In genomic region chr2:235561450-235561849, GRCh38 we compare ENCODE assay signal across 15 cellular contexts.
"Had no signal": no experiment of that assay in that cellular context is flagged by ENCODE, and none has a peak within 500 bp of the region (broad histone marks: within the 10 kb centered on the region; RNA-seq: fewer than 3 reads in every experiment).

No MANE protein-coding gene starts in this region.

- H3K36me3 ChIP-seq: adrenal gland, sigmoid colon had no signal

- ATAC-seq: natural killer cell had no signal

- H3K27me3 ChIP-seq: adrenal gland, sigmoid colon had no signal

- DNase-seq: activated CD4-positive, alpha-beta T cell treated with anti-CD3 and anti-CD28 coated beads, Interleukin-2, amount 10 ng/mL, durations not matched to agents 7 days and 5 days; activated CD4-positive, CD25-positive, alpha-beta regulatory T cell; activated CD8-positive, alpha-beta memory T cell treated with anti-CD3 and anti-CD28 coated beads for 24 hours; activated naive CD4-positive, alpha-beta T cell treated with anti-CD3 and anti-CD28 coated beads, Interleukin-2, amount 50 U/mL, for 16 hours; activated T-cell treated with anti-CD3 and anti-CD28 coated beads for 4 hours; adrenal gland; effector CD8-positive, alpha-beta T cell; hypothalamus; mammary epithelial cell; natural killer cell; occipital lobe; sigmoid colon; stimulated activated CD4-positive, alpha-beta T cell treated with anti-CD3 and anti-CD28 coated beads, Interleukin-2, amount 100 ng/mL, for 48 hours had no signal

- H3K27ac ChIP-seq: adrenal gland, coronary artery, epithelial cell of prostate, sigmoid colon had no signal

- H3K4me3 ChIP-seq: adrenal gland, coronary artery, sigmoid colon had no signal

- H3K9me3 ChIP-seq: adrenal gland, sigmoid colon had no signal
